ENCODE assay signal across 1 cellular context in genomic region chr14:94676495-94677238, GRCh38.
TF ChIP-seq lines count a peak whose summit lies in the region.

No MANE protein-coding gene starts in this region.

TF ChIP-seq in H1, 55 proteins besides CTCF, POLR2A, EP300 and RAD21 (continued from another document):
- TF ChIP-seq HDAC6 (IDR thresholded peaks at IDR 0.05; ENCODE audit: low read depth, low read length), result no peak
- TF ChIP-seq TCF12 (IDR thresholded peaks at IDR 0.05; ENCODE audit: low read depth, low read length), result no peak
- TF ChIP-seq SUZ12 (IDR thresholded peaks at IDR 0.05; ENCODE audit: low read length), result no peak
- no peak for TF ChIP-seq CHD2 (IDR thresholded peaks at IDR 0.05; ENCODE audit: low read length)
- TF ChIP-seq RNF2 (IDR thresholded peaks at IDR 0.05; ENCODE audit: borderline replicate concordance, low read depth, low read length, missing control alignments, poor library complexity, severe bottlenecking), result no peak
- no peak for TF ChIP-seq BCL11A (IDR thresholded peaks at IDR 0.05; ENCODE audit: low read depth in 2 of 2, low read length in 2 of 2)
